Comparison of ENCODE assay signal across 8 cellular contexts in genomic region chr1:166433404-166434304, GRCh38.
DNase-seq lines count a peak whose midpoint lies in the region; ATAC-seq, FAIRE-seq and TF ChIP-seq lines count a peak whose summit lies in the region.
"Not testable (repeated sequence)": the region's sequence is repeated elsewhere in the genome, so short reads cannot be mapped to it uniquely, and the experiment has no call there.

No MANE protein-coding gene starts in this region.

- not testable (repeated sequence) for H3K9ac ChIP-seq in GM12878 (ENCODE audit: control insufficient read depth, insufficient read depth, low read length)
- H3K9ac ChIP-seq in neural cell (ENCODE audit: low read length) = peak overlapping the region; percentile 47

- not testable (repeated sequence) for H3K9me3 ChIP-seq in OCI-LY7 (ENCODE audit: low read length); GM12878 (replicated peaks; ENCODE audit: control insufficient read depth, insufficient read depth, low read length); neural cell (ENCODE audit: low read length)

- H3K4me2 ChIP-seq in OCI-LY7 (ENCODE audit: low read length); GM12878 (ENCODE audit: control insufficient read depth, insufficient read depth): not testable (repeated sequence)
- H3K4me2 ChIP-seq in neural cell (ENCODE audit: low read length) = peak overlapping the region; percentile 72

- TF ChIP-seq CTCF in GM13976 (IDR thresholded peaks at IDR 0.05; ENCODE audit: borderline replicate concordance, control extremely low read depth, extremely low read depth, insufficient read depth, missing control alignments) (peak; percentile 25), OCI-LY7 (conservative IDR thresholded peaks at IDR 0.05; ENCODE audit: low read length) (peak; percentile 58), GM12878 (IDR thresholded peaks at IDR 0.05 in 2 of 3, conservative IDR thresholded peaks at IDR 0.05 in 1 of 3; ENCODE audit: control insufficient read depth in 2 of 3, extremely low read depth in 1 of 3, insufficient read depth in 1 of 3, low read depth in 3 of 3, low read length in 3 of 3) (peak; percentile 35 to 67 (median 40); a peak in 5 of 6 replicates), neural cell (IDR thresholded peaks at IDR 0.05; ENCODE audit: poor library complexity, severe bottlenecking) (peak; percentile 90)

- not testable (repeated sequence) for H3K79me2 ChIP-seq in OCI-LY7 (ENCODE audit: insufficient read depth, low read depth, low read length); GM12878 (ENCODE audit: control insufficient read depth, insufficient read depth, low read length); neural cell (replicated peaks; ENCODE audit: insufficient read depth, low read length)

- not testable (repeated sequence) for H3K9me2 ChIP-seq in OCI-LY7 (ENCODE audit: insufficient read depth, low read length); neural cell (ENCODE audit: insufficient read depth, low read length)

- not testable (repeated sequence) for H4K20me1 ChIP-seq in OCI-LY7 (ENCODE audit: insufficient read depth, low read length); GM12878 (ENCODE audit: control insufficient read depth, insufficient read depth); neural cell (ENCODE audit: insufficient read depth)

- not testable (repeated sequence) for H3F3A ChIP-seq in neural cell (ENCODE audit: insufficient read depth, low read length, poor library complexity, severe bottlenecking)

- DNase-seq in Ammon's horn (ENCODE audit: low spot score) = peak; percentile 72
- DNase-seq in GM13976 (ENCODE audit: low spot score) = peak; percentile 24
- peak; percentile 10 for DNase-seq in HPDE6-E6E7 (ENCODE audit: extremely low spot score)
- peak; percentile 50 to 56 for DNase-seq in NCI-H2081 (lab: John Stamatoyannopoulos, UW)
- peak; percentile 22 for DNase-seq in OCI-LY7 (ENCODE audit: low spot score)
- peak; percentile 7 for DNase-seq in GM12878 (ENCODE audit: low read depth, low spot score)
- DNase-seq in left cardiac atrium = not testable (repeated sequence)

- H3K27ac ChIP-seq in OCI-LY7 (ENCODE audit: low read depth, low read length, poor library complexity, severe bottlenecking); GM12878 (ENCODE audit: control insufficient read depth, insufficient read depth): not testable (repeated sequence)
- H3K27ac ChIP-seq in neural cell (ENCODE audit: low read length) = peak overlapping the region; percentile 61

- in situ Hi-C loops in GM13976 (cut with MboI; ENCODE audit: low sequenced_read_pairs, unreplicated experiment) = loop anchor here (10.0 to 25.0 kb wide), 2 partner anchors 499 to 721 kb away; no protein-coding TSS in a partner anchor
- in situ Hi-C loops in GM12878 (cut with MboI) = loop anchor here (5.0 kb wide), 1 partner anchor 501 kb away; no protein-coding TSS in a partner anchor

- not testable (repeated sequence) for H2AFZ ChIP-seq in OCI-LY7 (ENCODE audit: low read length); GM12878 (ENCODE audit: control insufficient read depth, low read depth, low read length)
- H2AFZ ChIP-seq in neural cell (ENCODE audit: low read depth, low read length) = peak overlapping the region; percentile 65

- POLR2A ChIA-PET in OCI-LY7 (lab: Charles Lee); GM12878 (lab: Charles Lee): not testable (repeated sequence)

- 18% methylated on average over 7 of the region's 7 CpGs for WGBS in GM12878 (ENCODE audit: insufficient coverage, insufficient replicate concordance, low lambda C conversion rate, missing lambda C conversion rate)

- not testable (repeated sequence) for TF ChIP-seq POLR2A in GM12878 (IDR thresholded peaks at IDR 0.05; ENCODE audit: low read depth, low read length)

- H3K27me3 ChIP-seq in GM12878 (replicated peaks in 1 of 2; ENCODE audit: control insufficient read depth in 2 of 2, insufficient read depth in 2 of 2, low read length in 1 of 2); neural cell (ENCODE audit: insufficient read depth, low read depth, low read length): not testable (repeated sequence)

- RAD21 ChIA-PET in GM12878 (lab: Charles Lee; ENCODE audit: unreplicated experiment) = interaction anchor here (0.6 to 1.5 kb wide), 6 partner anchors 48 to 509 kb away, joined by 3 to 6 read pairs (median 4); no protein-coding TSS in a partner anchor

- FAIRE-seq in GM12878 (lab: Jason Lieb, UNC) = not testable (repeated sequence)

- ATAC-seq in GM12878 (peak; percentile 75), left cardiac atrium (peak; percentile 65)

- H3K4me3 ChIP-seq in OCI-LY7 (ENCODE audit: low read depth, low read length, poor library complexity, severe bottlenecking); GM12878: not testable (repeated sequence)
- peak overlapping the region; percentile 54 for H3K4me3 ChIP-seq in neural cell (ENCODE audit: low read length)

- intact Hi-C loops in OCI-LY7 (cut with micrococcal nuclease; ENCODE audit: unreplicated experiment) = loop anchor here (1.0 kb wide), 1 partner anchor 505 kb away; no protein-coding TSS in a partner anchor
- intact Hi-C loops in GM12878 (cut with micrococcal nuclease; ENCODE audit: unreplicated experiment) = loop anchor here (1.0 to 10.0 kb wide), 5 partner anchors 269 to 716 kb away; partner anchors contain the start of gene FAM78B
- intact Hi-C loops in left cardiac atrium (cut with DNase I) = loop anchor here (2.0 to 10.0 kb wide), 3 partner anchors 269 to 505 kb away; partner anchors contain the start of gene FAM78B (in 1 of the 2)

- BruUV-seq in OCI-LY7 (replicated peaks; lab: Mats Ljungman, UMichigan); GM12878 (replicated peaks; lab: Mats Ljungman, UMichigan): not testable (repeated sequence)

- TF ChIP-seq RAD21 in GM12878 (IDR thresholded peaks at IDR 0.05; ENCODE audit: insufficient read depth, low read depth, low read length) (peak; percentile 82), neural cell (conservative IDR thresholded peaks at IDR 0.05) (peak; percentile 94)

- not testable (repeated sequence) for H3K36me3 ChIP-seq in OCI-LY7 (ENCODE audit: insufficient read depth, low read length); GM12878 (ENCODE audit: control insufficient read depth in 2 of 2, insufficient read depth in 2 of 2, low read length in 1 of 2); neural cell (ENCODE audit: insufficient read depth, low read length)

- CTCF ChIA-PET in OCI-LY7 (lab: Charles Lee; ENCODE audit: unreplicated experiment) = not testable (repeated sequence)
- CTCF ChIA-PET in GM12878 (lab: Yijun Ruan, JAX) = interaction anchor here (0.8 to 2.2 kb wide), 11 partner anchors 46 to 520 kb away, joined by 3 to 16 read pairs (median 6); no protein-coding TSS in a partner anchor

- not testable (repeated sequence) for TF ChIP-seq EP300 in GM12878 (IDR thresholded peaks at IDR 0.05; ENCODE audit: borderline replicate concordance in 1 of 2, control insufficient read depth in 1 of 2, low read depth in 2 of 2, low read length in 2 of 2)
- TF ChIP-seq EP300 in neural cell (conservative IDR thresholded peaks at IDR 0.05; ENCODE audit: poor library complexity, severe bottlenecking) = peak; percentile 60

- SMC1A ChIA-PET in GM12878 (lab: Charles Lee; ENCODE audit: uncharacterized antibody, unreplicated experiment) = interaction anchor here (0.8 to 3.6 kb wide), 12 partner anchors 45 to 510 kb away, joined by 3 to 33 read pairs (median 4); partner anchors contain the start of gene FAM78B

- H3K4me1 ChIP-seq in OCI-LY7 (ENCODE audit: insufficient read depth, low read length, poor library complexity, severe bottlenecking); GM12878 (ENCODE audit: control insufficient read depth, insufficient read depth, low read length): not testable (repeated sequence)

TF ChIP-seq in GM12878, 131 proteins besides CTCF, POLR2A, EP300 and RAD21:
- peak; percentile 66; the same call in 1 of the 2 replicates for TF ChIP-seq SMC3 (IDR thresholded peaks at IDR 0.05; ENCODE audit: borderline replicate concordance, low read length)
TF ChIP-seq in GM12878: peak in this region for 1; not testable (repeated sequence) for 130.

TF ChIP-seq in neural cell, 6 proteins besides CTCF, POLR2A, EP300 and RAD21:
- peak; percentile 90 for TF ChIP-seq SMC3 (conservative IDR thresholded peaks at IDR 0.05; ENCODE audit: poor library complexity)
- peak; percentile 26 for TF ChIP-seq POLR2AphosphoS5 (IDR thresholded peaks at IDR 0.05)

Comparison
In these comparisons a context has a peak if more than half of its experiments do, and no peak if none do; other contexts are left out.
1. CTCF ChIP-seq: peak in every context shown above with its lines; median percentile 90 in neural cell; 58 in OCI-LY7; 40 in GM12878; 25 in GM13976.